Comparison of ENCODE assay signal across 1 cellular context in the genomic region with DNA sequence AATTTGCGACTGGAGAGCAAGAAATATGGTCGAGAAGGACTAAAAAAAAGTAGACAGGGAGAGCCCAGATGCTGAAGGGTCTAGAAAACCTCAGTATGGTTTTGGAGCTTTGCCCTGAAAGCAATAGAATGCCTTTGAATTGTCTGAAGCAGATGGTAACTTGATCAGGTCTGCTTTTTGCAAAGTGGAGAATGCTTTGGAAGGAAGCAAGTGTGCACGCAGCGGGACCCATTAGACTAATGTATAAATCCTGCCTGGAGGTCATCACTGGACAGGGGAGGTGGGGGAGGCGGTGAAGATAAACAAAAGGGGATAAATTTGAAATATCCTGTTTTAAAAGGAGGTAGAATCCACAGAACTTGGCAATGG.
TF ChIP-seq lines count a peak whose summit lies in the region.

No MANE protein-coding gene starts in this region.

TF ChIP-seq in WTC11, 78 proteins besides CTCF, POLR2A, EP300 and RAD21 (continued from another document):
- TF ChIP-seq ZNF532 (CRISPR knock-in tag; IDR thresholded peaks at IDR 0.05; ENCODE audit: borderline replicate concordance): no peak
- TF ChIP-seq, protein P1, sequence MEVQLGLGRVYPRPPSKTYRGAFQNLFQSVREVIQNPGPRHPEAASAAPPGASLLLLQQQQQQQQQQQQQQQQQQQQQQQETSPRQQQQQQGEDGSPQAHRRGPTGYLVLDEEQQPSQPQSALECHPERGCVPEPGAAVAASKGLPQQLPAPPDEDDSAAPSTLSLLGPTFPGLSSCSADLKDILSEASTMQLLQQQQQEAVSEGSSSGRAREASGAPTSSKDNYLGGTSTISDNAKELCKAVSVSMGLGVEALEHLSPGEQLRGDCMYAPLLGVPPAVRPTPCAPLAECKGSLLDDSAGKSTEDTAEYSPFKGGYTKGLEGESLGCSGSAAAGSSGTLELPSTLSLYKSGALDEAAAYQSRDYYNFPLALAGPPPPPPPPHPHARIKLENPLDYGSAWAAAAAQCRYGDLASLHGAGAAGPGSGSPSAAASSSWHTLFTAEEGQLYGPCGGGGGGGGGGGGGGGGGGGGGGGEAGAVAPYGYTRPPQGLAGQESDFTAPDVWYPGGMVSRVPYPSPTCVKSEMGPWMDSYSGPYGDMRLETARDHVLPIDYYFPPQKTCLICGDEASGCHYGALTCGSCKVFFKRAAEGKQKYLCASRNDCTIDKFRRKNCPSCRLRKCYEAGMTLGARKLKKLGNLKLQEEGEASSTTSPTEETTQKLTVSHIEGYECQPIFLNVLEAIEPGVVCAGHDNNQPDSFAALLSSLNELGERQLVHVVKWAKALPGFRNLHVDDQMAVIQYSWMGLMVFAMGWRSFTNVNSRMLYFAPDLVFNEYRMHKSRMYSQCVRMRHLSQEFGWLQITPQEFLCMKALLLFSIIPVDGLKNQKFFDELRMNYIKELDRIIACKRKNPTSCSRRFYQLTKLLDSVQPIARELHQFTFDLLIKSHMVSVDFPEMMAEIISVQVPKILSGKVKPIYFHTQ (CRISPR knock-in tag; IDR thresholded peaks at IDR 0.05): no peak
